In the genomic region with DNA sequence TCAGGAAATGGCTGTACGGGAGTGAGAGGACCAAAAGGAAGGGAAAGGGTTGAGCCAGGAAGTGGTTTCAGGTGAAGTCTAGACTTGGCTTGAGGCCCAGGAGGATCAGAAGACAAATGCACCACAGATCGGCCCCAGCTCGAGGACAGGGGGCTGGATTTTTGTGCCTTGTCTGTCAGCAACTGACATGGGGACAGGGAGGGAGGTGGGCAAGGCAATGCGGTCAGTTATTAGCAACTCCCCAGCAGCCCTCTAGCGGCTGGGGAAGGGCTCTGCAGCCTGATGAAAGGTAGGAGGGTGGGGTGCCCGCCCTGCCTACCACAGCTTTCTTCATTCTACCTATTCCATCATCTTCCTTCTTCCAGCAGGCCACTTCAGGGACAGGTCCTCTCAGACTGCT, we compare ENCODE assay signal across 8 cellular contexts. TPM values are rescaled to one million over a fixed set of nuclear protein-coding genes. Genes with fewer than 3 reads are reported as not detected.
DNase-seq lines count a peak whose midpoint lies in the region; ATAC-seq and TF ChIP-seq lines count a peak whose summit lies in the region.

No MANE protein-coding gene starts in this region.

- no peak overlapping the region for H3K27ac Mint-ChIP-seq in MCF 10A (ENCODE audit: low read depth, unreplicated experiment)
- H3K27ac Mint-ChIP-seq in activated naive CD8-positive, alpha-beta T cell treated with anti-CD3 and anti-CD28 coated beads, Interleukin-2, amount 50 U/mL, for 24 hours = no peak overlapping the region

- no peaks in the 10 kb centered on the region for H3K9me3 ChIP-seq in breast epithelium
- H3K9me3 ChIP-seq in transverse colon = no peaks in the 10 kb centered on the region

- peak; percentile 59 for DNase-seq in MCF 10A (ENCODE audit: unreplicated experiment)
- DNase-seq in breast epithelium (ENCODE audit: low spot score in 2 of 2) = no peak
- no peak for DNase-seq in LNCaP clone FGC (ENCODE audit: low read depth)
- DNase-seq in activated naive CD8-positive, alpha-beta T cell treated with anti-CD3 and anti-CD28 coated beads, Interleukin-2, amount 50 U/mL, for 24 hours = peak; percentile 22
- DNase-seq in kidney epithelial cell (ENCODE audit: low read depth) = no peak
- peak; percentile 14 for DNase-seq in transverse colon

- no peaks in the 10 kb centered on the region for H3K36me3 Mint-ChIP-seq in MCF 10A (ENCODE audit: insufficient read depth, unreplicated experiment)
- H3K36me3 Mint-ChIP-seq in activated naive CD8-positive, alpha-beta T cell treated with anti-CD3 and anti-CD28 coated beads, Interleukin-2, amount 50 U/mL, for 24 hours (ENCODE audit: low read depth) = no peaks in the 10 kb centered on the region

- H3K4me3 ChIP-seq in breast epithelium (no peak overlapping the region), LNCaP clone FGC (ENCODE audit: low read depth, low read length) (no peak overlapping the region), kidney epithelial cell (ENCODE audit: low read depth, low read length) (no peak overlapping the region), transverse colon (no peak overlapping the region)

- H3K4me1 ChIP-seq in breast epithelium = no peaks in the 10 kb centered on the region
- no peaks in the 10 kb centered on the region for H3K4me1 ChIP-seq in transverse colon

- intact Hi-C loops in MCF 10A (cut with micrococcal nuclease) = no loop called here
- intact Hi-C loops in breast epithelium (cut with DNase I; ENCODE audit: low total_unique reads) = no loop called here
- intact Hi-C loops in transverse colon (cut with DNase I; ENCODE audit: low total_unique reads) = no loop called here

- H3K27ac ChIP-seq in breast epithelium = no peak overlapping the region
- H3K27ac ChIP-seq in transverse colon = no peak overlapping the region

- TF ChIP-seq POLR2A in breast epithelium (IDR thresholded peaks at IDR 0.05) (no peak), transverse colon (IDR thresholded peaks at IDR 0.05) (no peak)

- ATAC-seq in GM21786 (IDR thresholded peaks at IDR 0.05; ENCODE audit: unreplicated experiment) (peak; percentile 80), HG02884 (IDR thresholded peaks at IDR 0.05; ENCODE audit: unreplicated experiment) (no peak)
- peak; percentile 59 for ATAC-seq in activated naive CD8-positive, alpha-beta T cell treated with anti-CD3 and anti-CD28 coated beads, Interleukin-2, amount 50 U/mL, for 24 hours

- TF ChIP-seq CTCF in MCF 10A (IDR thresholded peaks at IDR 0.05; ENCODE audit: unreplicated experiment) = peak; percentile 60
- TF ChIP-seq CTCF in breast epithelium (IDR thresholded peaks at IDR 0.05) = peak in 1 of 3 donors; percentile 44
- peak; percentile 30 for TF ChIP-seq CTCF in LNCaP clone FGC (IDR thresholded peaks at IDR 0.05; ENCODE audit: control insufficient read depth, extremely low read depth, insufficient read depth)
- peak; percentile 68 for TF ChIP-seq CTCF in kidney epithelial cell (IDR thresholded peaks at IDR 0.05; ENCODE audit: insufficient read depth, low read length, poor library complexity, severe bottlenecking)
- peak; percentile 39 to 68 (median 57) for TF ChIP-seq CTCF in transverse colon (IDR thresholded peaks at IDR 0.05)

- POLR2A ChIA-PET in MCF 10A (lab: Yijun Ruan, JAX) = no interaction called here

- no peaks in the 10 kb centered on the region for H3K27me3 ChIP-seq in breast epithelium
- no peaks in the 10 kb centered on the region for H3K27me3 ChIP-seq in kidney epithelial cell (ENCODE audit: control insufficient read depth, insufficient read depth, low read length)
- H3K27me3 ChIP-seq in transverse colon = no peaks in the 10 kb centered on the region

- in situ Hi-C loops in transverse colon (cut with MboI; ENCODE audit: low pct_ligation_motif_present in 1 of 4, low pct_unique_long_range_greater_than_20kb in 1 of 4, low sequenced_read_pairs in 3 of 4) = loop anchor here in 2 of 4 donors (10.0 to 25.0 kb wide), 2 partner anchors 302 to 485 kb away; no protein-coding TSS in a partner anchor

- no TSS peak for BruUV-seq in MCF 10A (replicated peaks; lab: Mats Ljungman, UMichigan)

- CTCF ChIA-PET in MCF 10A (lab: Yijun Ruan, JAX) = interaction anchor here (0.6 to 2.5 kb wide), 3 partner anchors 9 to 189 kb away, joined by 3 to 5 read pairs (median 3); no protein-coding TSS in a partner anchor

- no peak for TF ChIP-seq EP300 in transverse colon (IDR thresholded peaks at IDR 0.05; ENCODE audit: low read depth)

- WGBS in transverse colon (ENCODE audit: low coverage in 1 of 2), 2 donors = 20 to 29% methylated on average over 4 to 6 of the region's 6 CpGs

- H3K4me3 Mint-ChIP-seq in MCF 10A (ENCODE audit: unreplicated experiment) = no peak overlapping the region
- H3K4me3 Mint-ChIP-seq in activated naive CD8-positive, alpha-beta T cell treated with anti-CD3 and anti-CD28 coated beads, Interleukin-2, amount 50 U/mL, for 24 hours = no peak overlapping the region

- H3K4me1 Mint-ChIP-seq in MCF 10A (ENCODE audit: insufficient read depth, unreplicated experiment) = peaks cover 14% of the 10 kb centered on the region
- peaks cover 28% of the 10 kb centered on the region for H3K4me1 Mint-ChIP-seq in activated naive CD8-positive, alpha-beta T cell treated with anti-CD3 and anti-CD28 coated beads, Interleukin-2, amount 50 U/mL, for 24 hours

- H3K9me3 Mint-ChIP-seq in MCF 10A (ENCODE audit: unreplicated experiment) = no peaks in the 10 kb centered on the region
- no peaks in the 10 kb centered on the region for H3K9me3 Mint-ChIP-seq in activated naive CD8-positive, alpha-beta T cell treated with anti-CD3 and anti-CD28 coated beads, Interleukin-2, amount 50 U/mL, for 24 hours

- H3K27me3 Mint-ChIP-seq in MCF 10A (ENCODE audit: insufficient read depth, unreplicated experiment) = no peaks in the 10 kb centered on the region
- H3K27me3 Mint-ChIP-seq in activated naive CD8-positive, alpha-beta T cell treated with anti-CD3 and anti-CD28 coated beads, Interleukin-2, amount 50 U/mL, for 24 hours = no peaks in the 10 kb centered on the region

- H3K36me3 ChIP-seq in breast epithelium (no peaks in the 10 kb centered on the region), kidney epithelial cell (ENCODE audit: control insufficient read depth, insufficient read depth, low read length) (no peaks in the 10 kb centered on the region), transverse colon (no peaks in the 10 kb centered on the region)

RNA-seq across cellular contexts. Expression of a gene that starts 50.0 kb away (rescaled TPM):
- total RNA-seq in MCF 10A (2022) (not detected in 2 replicates), breast epithelium (1 to 10 TPM in 1 of 3 donors, under 1 TPM in 2; 0.66 to 1.6 (median 0.96) TPM), kidney epithelial cell (not detected in 2 replicates), transverse colon (not detected)

Comparison
In these comparisons a context has a peak if more than half of its experiments do, and no peak if none do; other contexts are left out.
1. DNase-seq: peak in MCF 10A (single experiment), activated naive CD8-positive, alpha-beta T cell treated with anti-CD3 and anti-CD28 coated beads, Interleukin-2, amount 50 U/mL, for 24 hours (single experiment) and transverse colon (single experiment); none in breast epithelium (0 of 2), LNCaP clone FGC (single experiment) and kidney epithelial cell (single experiment).